Comparison of ENCODE assay signal across 8 cellular contexts in genomic region chr1:45802343-45803298, GRCh38. TPM values are rescaled to one million over a fixed set of nuclear protein-coding genes. Genes with fewer than 3 reads are reported as not detected.
DNase-seq lines count a peak whose midpoint lies in the region; ATAC-seq and TF ChIP-seq lines count a peak whose summit lies in the region.

No MANE protein-coding gene starts in this region.

- TF ChIP-seq RAD21 in HCT116 (IDR thresholded peaks at IDR 0.05; ENCODE audit: low read depth): no peak

- H3K27ac Mint-ChIP-seq in natural killer cell treated with Interleukin-12 subunit alpha and Interleukin-12 subunit beta and Interleukin-15 and Interleukin-18, amount 100 ng/mL, for 72 hours: peak overlapping the region; percentile 88

- peak; percentile 79 for DNase-seq in DMS153 treated with DMSO at 0.1 percent for 48 hours (lab: John Stamatoyannopoulos, UW; ENCODE audit: unreplicated experiment)
- peak; percentile 57 for DNase-seq in HCT116 (ENCODE audit: low read depth, low spot score)
- peak; percentile 78 for DNase-seq in NCI-H446 treated with DMSO at 0.1 percent for 48 hours (lab: John Stamatoyannopoulos, UW)
- peak; percentile 60 for DNase-seq in activated CD8-positive, alpha-beta memory T cell treated with anti-CD3 and anti-CD28 coated beads, Interleukin-2, amount 50 U/mL, for 48 hours
- DNase-seq in foreskin keratinocyte: peak; percentile 67 to 85
- peak; percentile 68 for DNase-seq in natural killer cell treated with Interleukin-12 subunit alpha and Interleukin-12 subunit beta and Interleukin-15 and Interleukin-18, amount 100 ng/mL, for 72 hours (ENCODE audit: low spot score)

- ATAC-seq in HCT116: peak; percentile 76
- ATAC-seq in foreskin keratinocyte: peak; percentile 87
- peak; percentile 71 to 78 for ATAC-seq in natural killer cell treated with Interleukin-12 subunit alpha and Interleukin-12 subunit beta and Interleukin-15 and Interleukin-18, amount 100 ng/mL, for 72 hours
- no peak for ATAC-seq in HG03520 (IDR thresholded peaks at IDR 0.05; ENCODE audit: unreplicated experiment)
- no peak for ATAC-seq in GM19452 (IDR thresholded peaks at IDR 0.05; ENCODE audit: unreplicated experiment)

- peak overlapping the region; percentile 98 for H2AFZ ChIP-seq in HCT116 (ENCODE audit: low read depth, low read length, poor library complexity, severe bottlenecking)

- H3K9me2 ChIP-seq in HCT116 (ENCODE audit: insufficient read depth): no peaks in the 10 kb centered on the region

- TF ChIP-seq POLR2A in HCT116 (IDR thresholded peaks at IDR 0.05; ENCODE audit: borderline replicate concordance, extremely low read depth, insufficient read depth, insufficient read length): no peak

- peaks cover 31 to 40% of the 10 kb centered on the region in 2 donors for H3K4me1 Mint-ChIP-seq in natural killer cell treated with Interleukin-12 subunit alpha and Interleukin-12 subunit beta and Interleukin-15 and Interleukin-18, amount 100 ng/mL, for 72 hours (ENCODE audit: low read depth in 2 of 2)

- H3K4me2 ChIP-seq in HCT116 (ENCODE audit: low read length): peak overlapping the region; percentile 98

- H3K9me3 Mint-ChIP-seq in natural killer cell treated with Interleukin-12 subunit alpha and Interleukin-12 subunit beta and Interleukin-15 and Interleukin-18, amount 100 ng/mL, for 72 hours: no peaks in the 10 kb centered on the region

- H3K9me3 ChIP-seq in HCT116 (ENCODE audit: control insufficient read depth in 1 of 2, insufficient read depth in 1 of 2, low read depth in 1 of 2, low read length in 2 of 2): no peaks in the 10 kb centered on the region

- CTCF ChIA-PET in HCT116 (lab: Charles Lee): no interaction called here

- peak overlapping the region; percentile 55 for H3K27ac ChIP-seq in HCT116 (ENCODE audit: low read depth, low read length)
- H3K27ac ChIP-seq in foreskin keratinocyte: peak overlapping the region; percentile 47

- H3K27me3 ChIP-seq in HCT116 (ENCODE audit: insufficient read depth, low read length): no peaks in the 10 kb centered on the region
- H3K27me3 ChIP-seq in foreskin keratinocyte: no peaks in the 10 kb centered on the region

- POLR2A ChIA-PET in HCT116 (lab: Charles Lee): interaction anchor here (1.4 kb wide), 1 partner anchor 50 kb away, joined by 3 read pairs; no protein-coding TSS in a partner anchor

- H3K36me3 Mint-ChIP-seq in natural killer cell treated with Interleukin-12 subunit alpha and Interleukin-12 subunit beta and Interleukin-15 and Interleukin-18, amount 100 ng/mL, for 72 hours: peaks cover 15% of the 10 kb centered on the region

- H3K4me3 Mint-ChIP-seq in natural killer cell treated with Interleukin-12 subunit alpha and Interleukin-12 subunit beta and Interleukin-15 and Interleukin-18, amount 100 ng/mL, for 72 hours: peak overlapping the region; percentile 92

- BruUV-seq in HCT116 (replicated peaks; lab: Mats Ljungman, UMichigan): TSS peak; percentile 49

- intact Hi-C loops in HCT116 (cut with micrococcal nuclease): loop anchor here (5.0 kb wide), 1 partner anchor 115 kb away; the partner anchor contains the start of genes GPBP1L1 and TMEM69

- no peaks in the 10 kb centered on the region for H3K36me3 ChIP-seq in HCT116 (ENCODE audit: control insufficient read depth in 1 of 2, insufficient read depth in 2 of 2, low read length in 2 of 2)

- H4K20me1 ChIP-seq in HCT116 (ENCODE audit: insufficient read depth): no peaks in the 10 kb centered on the region

- no peak for TF ChIP-seq CTCF in HCT116 (IDR thresholded peaks at IDR 0.05 in 2 of 3, conservative IDR thresholded peaks at IDR 0.05 in 1 of 3; ENCODE audit: borderline replicate concordance in 1 of 3, insufficient read depth in 1 of 3, low read depth in 2 of 3, low read length in 2 of 3)
- TF ChIP-seq CTCF in foreskin keratinocyte (conservative IDR thresholded peaks at IDR 0.05): no peak

- peak overlapping the region; percentile 71 for H3K9ac ChIP-seq in HCT116 (ENCODE audit: low read length)

- H3K79me2 ChIP-seq in HCT116 (ENCODE audit: insufficient read depth, low read length): peaks cover 36% of the 10 kb centered on the region

- RAD21 ChIA-PET in HCT116 (lab: Charles Lee; ENCODE audit: low non-redundant PET in 1 of 2, low total read pairs in 2 of 2, uncharacterized antibody in 2 of 2, unreplicated experiment in 2 of 2): interaction anchor here in 1 of 2 experiments (0.6 kb wide), 1 partner anchor 85 kb away, joined by 3 read pairs; no protein-coding TSS in a partner anchor

- H3K4me3 ChIP-seq in HCT116 (replicated peaks in 1 of 2; ENCODE audit: low read depth in 1 of 2, low read length in 2 of 2): peak overlapping the region; percentile 35 to 66

- H3K27me3 Mint-ChIP-seq in natural killer cell treated with Interleukin-12 subunit alpha and Interleukin-12 subunit beta and Interleukin-15 and Interleukin-18, amount 100 ng/mL, for 72 hours: no peaks in the 10 kb centered on the region

- peaks cover 11 to 21% of the 10 kb centered on the region in 2 experiments for H3K4me1 ChIP-seq in HCT116 (ENCODE audit: control insufficient read depth in 1 of 2, insufficient read depth in 2 of 2, low read length in 2 of 2)
- peaks cover 4% of the 10 kb centered on the region for H3K4me1 ChIP-seq in foreskin keratinocyte

TF ChIP-seq in HCT116, 20 proteins besides CTCF, POLR2A, EP300 and RAD21 (continues in another document):
- peak; percentile 81; the same call in 1 of the 2 replicates for TF ChIP-seq CBX3 (IDR thresholded peaks at IDR 0.05; ENCODE audit: low read depth)
- no peak for TF ChIP-seq YY1 (IDR thresholded peaks at IDR 0.05; ENCODE audit: extremely low read depth, insufficient replicate concordance, low read depth, low read length)
- TF ChIP-seq, protein P1, sequence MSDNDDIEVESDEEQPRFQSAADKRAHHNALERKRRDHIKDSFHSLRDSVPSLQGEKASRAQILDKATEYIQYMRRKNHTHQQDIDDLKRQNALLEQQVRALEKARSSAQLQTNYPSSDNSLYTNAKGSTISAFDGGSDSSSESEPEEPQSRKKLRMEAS (IDR thresholded peaks at IDR 0.05): peak; percentile 91
- TF ChIP-seq ZBTB33 (IDR thresholded peaks at IDR 0.05; ENCODE audit: extremely low read depth, insufficient replicate concordance, low read length): no peak
- TF ChIP-seq EGR1 (IDR thresholded peaks at IDR 0.05; ENCODE audit: low read depth): no peak
- peak; percentile 73 for TF ChIP-seq FOSL1 (IDR thresholded peaks at IDR 0.05; ENCODE audit: low read depth)
- peak; percentile 51; the same call in 1 of the 2 replicates for TF ChIP-seq POLR2AphosphoS5 (IDR thresholded peaks at IDR 0.05; ENCODE audit: low read depth, low read length)
- TF ChIP-seq TCF7L2 (IDR thresholded peaks at IDR 0.05; ENCODE audit: borderline replicate concordance, extremely low read depth, insufficient read depth, insufficient read length): no peak
- peak; percentile 62 for TF ChIP-seq SP1 (IDR thresholded peaks at IDR 0.05; ENCODE audit: low read depth)
- no peak for TF ChIP-seq EZH2phosphoT487 (IDR thresholded peaks at IDR 0.05; ENCODE audit: borderline replicate concordance)
- TF ChIP-seq, protein P2, sequence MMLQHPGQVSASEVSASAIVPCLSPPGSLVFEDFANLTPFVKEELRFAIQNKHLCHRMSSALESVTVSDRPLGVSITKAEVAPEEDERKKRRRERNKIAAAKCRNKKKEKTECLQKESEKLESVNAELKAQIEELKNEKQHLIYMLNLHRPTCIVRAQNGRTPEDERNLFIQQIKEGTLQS (IDR thresholded peaks at IDR 0.05): no peak; the same call in 1 of the 2 replicates
- TF ChIP-seq SRF (IDR thresholded peaks at IDR 0.05; ENCODE audit: low read depth): peak; percentile 74
- no peak for TF ChIP-seq ZNF274 (IDR thresholded peaks at IDR 0.05; ENCODE audit: low read depth, low read length)
- no peak for TF ChIP-seq SIN3A (IDR thresholded peaks at IDR 0.05; ENCODE audit: low read depth)

RNA-seq across cellular contexts. Expression of gene MAST2, which starts 0.8 kb away (rescaled TPM):
- 41.9 TPM for total RNA-seq in HCT116 (2021; ENCODE audit: unreplicated experiment)
- polyA plus RNA-seq in HCT116 (2012): 36.5 and 37.0 TPM in 2 replicates
- total RNA-seq in foreskin keratinocyte: 17.5 and 21.7 TPM in 2 replicates
- 12.5 and 13.7 TPM in 2 replicates for polyA plus RNA-seq in foreskin keratinocyte
- total RNA-seq in natural killer cell treated with Interleukin-12 subunit alpha and Interleukin-12 subunit beta and Interleukin-15 and Interleukin-18, amount 100 ng/mL, for 72 hours: 10 to 100 TPM; 31.8 to 73.2 TPM

RNA-seq across cellular contexts. Expression of gene IPP, which starts 52.2 kb away (rescaled TPM):
- 13.8 TPM for total RNA-seq in HCT116 (2021; ENCODE audit: unreplicated experiment)
- 6.3 and 7.7 TPM in 2 replicates for polyA plus RNA-seq in HCT116 (2012)
- total RNA-seq in foreskin keratinocyte: 9.1 and 9.5 TPM in 2 replicates
- polyA plus RNA-seq in foreskin keratinocyte: 3.3 and 3.5 TPM in 2 replicates
- total RNA-seq in natural killer cell treated with Interleukin-12 subunit alpha and Interleukin-12 subunit beta and Interleukin-15 and Interleukin-18, amount 100 ng/mL, for 72 hours: 10 to 100 TPM; 16.2 to 16.5 TPM

Comparison
In these comparisons a context has a peak if more than half of its experiments do, and no peak if none do; other contexts are left out.
1. ATAC-seq: peak in HCT116 (single experiment), foreskin keratinocyte (single experiment) and natural killer cell treated with Interleukin-12 subunit alpha and Interleukin-12 subunit beta and Interleukin-15 and Interleukin-18, amount 100 ng/mL, for 72 hours (2 of 2); none in HG03520 (single experiment) and GM19452 (single experiment).
2. Peak in every context shown above with its lines, with median percentiles within 50 percentile points of each other: DNase-seq.